25 cellular contexts compared by ENCODE assay signal in the genomic region with DNA sequence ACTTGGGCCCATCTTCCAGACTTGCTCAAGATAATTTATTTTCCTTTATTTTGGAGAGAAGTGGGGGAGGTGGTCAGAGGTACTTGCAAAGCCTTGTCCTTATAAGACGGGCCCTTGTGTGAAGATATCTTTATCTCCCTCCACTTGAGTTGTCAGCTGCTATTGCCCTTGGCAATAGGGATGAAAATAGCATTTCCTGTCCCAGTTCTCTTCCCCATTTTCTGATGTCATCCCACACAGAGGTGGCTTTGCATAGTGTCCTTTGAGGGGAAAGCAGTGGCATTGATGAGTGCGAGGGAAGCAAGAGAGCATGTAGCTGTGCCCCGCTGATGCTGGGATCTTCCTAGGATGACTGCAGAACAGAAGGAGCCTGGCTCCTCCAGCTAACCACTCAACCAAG. TPM values are rescaled to one million over a fixed set of nuclear protein-coding genes. Genes with fewer than 3 reads are reported as not detected.
"Had no signal": no experiment of that assay in that cellular context is flagged by ENCODE, and none has a peak within 500 bp of the region (broad histone marks: within the 10 kb centered on the region; RNA-seq: fewer than 3 reads in every experiment).

No MANE protein-coding gene starts in this region.

- H3K36me3 ChIP-seq: colonic mucosa, tibial nerve, vagina had no signal

- H3K27ac ChIP-seq: colonic mucosa, skin epidermis, tibial nerve, vagina had no signal

- H3K9me3 ChIP-seq: colonic mucosa, tibial nerve, vagina had no signal

- H3K4me1 ChIP-seq: colonic mucosa, tibial nerve, vagina had no signal

- DNase-seq: activated CD4-positive, alpha-beta T cell treated with anti-CD3 and anti-CD28 coated beads, Interleukin-2, amount 10 ng/mL, durations not matched to agents 24 days and 14 days; activated CD8-positive, alpha-beta memory T cell treated with anti-CD3 and anti-CD28 coated beads for 24 hours; activated naive CD4-positive, alpha-beta T cell; activated naive CD8-positive, alpha-beta T cell treated with anti-CD3 and anti-CD28 coated beads, Interleukin-2, amount 10 ng/mL, durations not matched to agents 7 days and 5 days; central memory CD4-positive, alpha-beta T cell; colonic mucosa; glutamatergic neuron; hypothalamus; kidney glomerular epithelial cell; left ventricle myocardium superior; mesenchymal stem cell; right cardiac atrium; stimulated activated CD4-positive, alpha-beta T cell treated with anti-CD3 and anti-CD28 coated beads, Interleukin-15, amount 100 ng/mL, for 24 hours; stimulated activated CD4-positive, alpha-beta T cell treated with anti-CD3 and anti-CD28 coated beads, Interleukin-4, amount 100 ng/mL, for 1 hour; stimulated activated naive CD4-positive, alpha-beta T cell; T-helper 9 cell had no signal

- H3K4me3 ChIP-seq: colonic mucosa, skin epidermis, tibial nerve, vagina had no signal

- H3K27me3 ChIP-seq: colonic mucosa, tibial nerve, vagina had no signal

RNA-seq across cellular contexts. Expression of a gene that starts 55.4 kb away (rescaled TPM):
- total RNA-seq: activated CD4-positive, alpha-beta T cell treated with anti-CD3 and anti-CD28 coated beads, Interleukin-2, amount 10 ng/mL, durations not matched to agents 24 days and 14 days; activated naive CD8-positive, alpha-beta T cell treated with anti-CD3 and anti-CD28 coated beads, Interleukin-2, amount 10 ng/mL, durations not matched to agents 7 days and 5 days; activated T-helper 1 cell treated with anti-CD3 and anti-CD28 coated beads, Interleukin-12 subunit alpha, Interleukin-12 subunit beta, Interleukin-2, Interleukin-4 antibody, amounts not matched to agents 30 ng/mL and 10 ng/mL and 1 ng/mL, durations not matched to agents 14 hours and 24 hours and 36 hours; colonic mucosa; esophagus mucosa; fibroblast of villous mesenchyme; left ventricle myocardium superior; natural killer cell treated with Interleukin-12 subunit alpha and Interleukin-12 subunit beta and Interleukin-15 and Interleukin-18, amount 100 ng/mL, for 72 hours; progenitor cell of endocrine pancreas; right cardiac atrium; subcutaneous adipose tissue; tibial nerve; vagina had no signal
- polyA plus RNA-seq: right cardiac atrium had no signal
